In genomic region chr19:47813304-47813994, GRCh38 we compare ENCODE assay signal across 9 cellular contexts. TPM values are rescaled to one million over a fixed set of nuclear protein-coding genes. Genes with fewer than 3 reads are reported as not detected.
DNase-seq lines count a peak whose midpoint lies in the region; ATAC-seq and TF ChIP-seq lines count a peak whose summit lies in the region.
"Had no signal": no experiment of that assay in that cellular context is flagged by ENCODE, and none has a peak within 500 bp of the region (broad histone marks: within the 10 kb centered on the region; RNA-seq: fewer than 3 reads in every experiment).

No MANE protein-coding gene starts in this region.

- CTCF ChIA-PET in activated B cell treated with CpG ODN at 0.5 μM for 24 hours (lab: Charles Lee) (interaction anchor here (1.3 kb wide), 1 partner anchor 15 kb away, joined by 3 read pairs; no protein-coding TSS in a partner anchor), mammary epithelial cell (lab: Charles Lee; ENCODE audit: low non-redundant PET) (no interaction called here)

- H3K27me3 Mint-ChIP-seq in activated B cell treated with CpG ODN at 0.5 μM for 24 hours = peaks cover 13% of the 10 kb centered on the region

- intact Hi-C loops in activated B cell treated with CpG ODN at 0.5 μM for 24 hours (cut with micrococcal nuclease) = no loop called here
- intact Hi-C loops in mammary epithelial cell (cut with micrococcal nuclease) = loop anchor here (1.0 kb wide), 1 partner anchor 50 kb away; no protein-coding TSS in a partner anchor

- no peaks in the 10 kb centered on the region for H4K20me1 ChIP-seq in mammary epithelial cell (ENCODE audit: insufficient read depth, low read length)
- H4K20me1 ChIP-seq: BLaER1 had no signal

- no peaks in the 10 kb centered on the region for H3K36me3 Mint-ChIP-seq in activated B cell treated with CpG ODN at 0.5 μM for 24 hours (ENCODE audit: low read depth)

- peak; percentile 5 to 49 (median 43) for DNase-seq in NCI-H1417 (lab: John Stamatoyannopoulos, UW)
- no peak for DNase-seq in NCI-H1417 treated with DMSO at 0.1 percent for 48 hours (lab: John Stamatoyannopoulos, UW)
- DNase-seq in NCI-H128 (lab: John Stamatoyannopoulos, UW; ENCODE audit: unreplicated experiment) = peak; percentile 29
- DNase-seq in activated B cell treated with CpG ODN at 0.5 μM for 24 hours = peak; percentile 52
- DNase-seq in mammary epithelial cell = peak; percentile 32
- no peak for DNase-seq in kidney epithelial cell (ENCODE audit: low read depth)
- DNase-seq in stimulated activated CD4-positive, alpha-beta T cell treated with anti-CD3 and anti-CD28 coated beads, Interleukin-4, amount 100 ng/mL, for 24 hours = peak; percentile 81

- POLR2A ChIA-PET in activated B cell treated with CpG ODN at 0.5 μM for 24 hours (lab: Charles Lee) = no interaction called here

- no peak overlapping the region for H3K4me2 ChIP-seq in mammary epithelial cell (ENCODE audit: insufficient read depth, low read depth, low read length)
- H3K4me2 ChIP-seq: BLaER1 had no signal

- no peaks in the 10 kb centered on the region for H3K9me3 ChIP-seq in mammary epithelial cell (replicated peaks; ENCODE audit: insufficient read depth, low read length)
- H3K9me3 ChIP-seq: BLaER1 had no signal

- H3K27ac ChIP-seq in mammary epithelial cell (ENCODE audit: insufficient read depth, low read depth, low read length) = no peak overlapping the region
- H3K27ac ChIP-seq: BLaER1 had no signal

- no peak overlapping the region for H3K4me3 Mint-ChIP-seq in activated B cell treated with CpG ODN at 0.5 μM for 24 hours

- H3K79me2 ChIP-seq in mammary epithelial cell (ENCODE audit: insufficient read depth, low read length) = no peaks in the 10 kb centered on the region

- no TSS peak for BruUV-seq in mammary epithelial cell (replicated peaks; lab: Mats Ljungman, UMichigan)

- no peaks in the 10 kb centered on the region for H3K4me1 ChIP-seq in mammary epithelial cell (ENCODE audit: insufficient read depth, low read length)
- H3K4me1 ChIP-seq: BLaER1 had no signal

- dilution Hi-C loops in mammary epithelial cell (cut with HindIII; ENCODE audit: low sequenced_read_pairs) = no loop called here

- in situ Hi-C loops in mammary epithelial cell (cut with MboI; ENCODE audit: low sequenced_read_pairs in 2 of 2) = no loop called here

- H3K9me3 Mint-ChIP-seq in activated B cell treated with CpG ODN at 0.5 μM for 24 hours = no peaks in the 10 kb centered on the region

- TF ChIP-seq CTCF in activated B cell treated with CpG ODN at 0.5 μM for 24 hours (IDR thresholded peaks at IDR 0.05) (no peak), mammary epithelial cell (conservative IDR thresholded peaks at IDR 0.05 in 1 of 2, IDR thresholded peaks at IDR 0.05 in 1 of 2; ENCODE audit: extremely low read depth in 1 of 2, insufficient read depth in 1 of 2, low read depth in 1 of 2, low read length in 2 of 2) (peak; percentile 46 to 69), kidney epithelial cell (IDR thresholded peaks at IDR 0.05; ENCODE audit: insufficient read depth, low read length, poor library complexity, severe bottlenecking) (peak; percentile 63)

- no peak overlapping the region for H3K27ac Mint-ChIP-seq in activated B cell treated with CpG ODN at 0.5 μM for 24 hours

- H3K9ac ChIP-seq in mammary epithelial cell (ENCODE audit: insufficient read depth, low read length) = no peak overlapping the region
- H3K9ac ChIP-seq: BLaER1 had no signal

- H3K4me3 ChIP-seq in mammary epithelial cell (replicated peaks in 1 of 3; ENCODE audit: insufficient read depth in 1 of 3, low read depth in 2 of 3, low read length in 3 of 3) (no peak overlapping the region), kidney epithelial cell (ENCODE audit: low read depth, low read length) (no peak overlapping the region)
- H3K4me3 ChIP-seq: BLaER1 had no signal

- ATAC-seq in activated B cell treated with CpG ODN at 0.5 μM for 24 hours (ENCODE audit: low read depth) (no peak), HG02623 (IDR thresholded peaks at IDR 0.05; ENCODE audit: unreplicated experiment) (no peak)

- H3K4me1 Mint-ChIP-seq in activated B cell treated with CpG ODN at 0.5 μM for 24 hours = no peaks in the 10 kb centered on the region

- H3K27me3 ChIP-seq in mammary epithelial cell (ENCODE audit: insufficient read depth, low read length) (no peaks in the 10 kb centered on the region), kidney epithelial cell (ENCODE audit: control insufficient read depth, insufficient read depth, low read length) (peaks cover 3% of the 10 kb centered on the region)
- H3K27me3 ChIP-seq: BLaER1 had no signal

- 63% methylated on average over 8 of the region's 17 CpGs for WGBS in mammary epithelial cell (ENCODE audit: low coverage, missing lambda C conversion rate)

- no peak overlapping the region for H2AFZ ChIP-seq in mammary epithelial cell (ENCODE audit: low read depth, low read length)

- H3K36me3 ChIP-seq in mammary epithelial cell (ENCODE audit: insufficient read depth, low read length) = no peaks in the 10 kb centered on the region
- H3K36me3 ChIP-seq in kidney epithelial cell (ENCODE audit: control insufficient read depth, insufficient read depth, low read length) = no peaks in the 10 kb centered on the region
- H3K36me3 ChIP-seq: BLaER1 had no signal

RNA-seq across cellular contexts. Expression of gene CRX, which starts 8.3 kb away (rescaled TPM):
- total RNA-seq in activated B cell treated with CpG ODN at 0.5 μM for 24 hours (not detected in 2 replicates), mammary epithelial cell (not detected), kidney epithelial cell (not detected in 2 replicates)
- not detected for polyA plus RNA-seq in mammary epithelial cell
- polyA minus RNA-seq in mammary epithelial cell = not detected

RNA-seq across cellular contexts. Expression of gene TPRX1, which starts 9.1 kb away (rescaled TPM):
- total RNA-seq in activated B cell treated with CpG ODN at 0.5 μM for 24 hours (not detected in 2 replicates), mammary epithelial cell (not detected), kidney epithelial cell (not detected in 2 replicates)
- not detected for polyA plus RNA-seq in mammary epithelial cell
- polyA minus RNA-seq in mammary epithelial cell = not detected

RNA-seq across cellular contexts. Expression of gene SELENOW, which starts 34.9 kb away (rescaled TPM):
- total RNA-seq in activated B cell treated with CpG ODN at 0.5 μM for 24 hours (24.8 and 27.6 TPM in 2 replicates), mammary epithelial cell (100 to 1,000 TPM; 262 to 392 TPM), kidney epithelial cell (166 and 233 TPM in 2 replicates)
- polyA plus RNA-seq in mammary epithelial cell = 365 TPM
- 376 TPM for polyA minus RNA-seq in mammary epithelial cell

RNA-seq across cellular contexts. Expression of gene TPRX2, which starts 45.6 kb away (rescaled TPM):
- total RNA-seq in activated B cell treated with CpG ODN at 0.5 μM for 24 hours = not detected in 2 replicates
- not detected for total RNA-seq in mammary epithelial cell
- not detected for polyA plus RNA-seq in mammary epithelial cell
- polyA minus RNA-seq in mammary epithelial cell = not detected
- total RNA-seq in kidney epithelial cell = not detected in 2 replicates

Comparison
In these comparisons a context has a peak if more than half of its experiments do, and no peak if none do; other contexts are left out.
1. DNase-seq: peak in NCI-H1417 (3 of 3), NCI-H128 (single experiment), activated B cell treated with CpG ODN at 0.5 μM for 24 hours (single experiment), mammary epithelial cell (single experiment) and stimulated activated CD4-positive, alpha-beta T cell treated with anti-CD3 and anti-CD28 coated beads, Interleukin-4, amount 100 ng/mL, for 24 hours (single experiment); none in NCI-H1417 treated with DMSO at 0.1 percent for 48 hours (single experiment) and kidney epithelial cell (single experiment).